21 cellular contexts compared by ENCODE assay signal in the genomic region with DNA sequence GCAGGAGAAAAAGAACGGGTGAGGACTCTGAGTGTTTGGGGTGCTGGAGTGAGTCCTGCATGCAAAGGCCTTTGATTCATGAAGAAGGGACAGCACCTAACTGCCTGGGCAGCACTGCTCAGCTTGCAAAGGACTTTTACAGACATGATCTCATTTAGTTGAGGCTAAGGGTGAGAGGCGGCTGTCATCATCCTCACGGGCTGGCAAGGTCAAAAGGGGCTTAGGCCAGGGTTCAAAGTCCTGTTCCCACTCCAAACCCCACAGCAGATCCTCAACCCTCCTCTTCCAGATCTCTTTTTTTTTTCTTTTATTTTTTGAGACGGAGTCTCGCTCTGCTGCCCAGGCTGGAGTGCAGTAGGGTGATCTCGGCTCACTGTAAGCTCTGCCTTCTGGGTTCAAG. TPM values are rescaled to one million over a fixed set of nuclear protein-coding genes. Genes with fewer than 3 reads are reported as not detected.
DNase-seq lines count a peak whose midpoint lies in the region; ATAC-seq and TF ChIP-seq lines count a peak whose summit lies in the region.
"Had no signal": no experiment of that assay in that cellular context is flagged by ENCODE, and none has a peak within 500 bp of the region (broad histone marks: within the 10 kb centered on the region; RNA-seq: fewer than 3 reads in every experiment).

No MANE protein-coding gene starts in this region.

- no peak overlapping the region for H2BK12ac ChIP-seq in mesenchymal stem cell (ENCODE audit: low read length in 2 of 2)

- peaks cover 0 to 28% (median 4%) of the 10 kb centered on the region in 3 donors for H3K36me3 Mint-ChIP-seq in CD8-positive, alpha-beta memory T cell
- H3K36me3 Mint-ChIP-seq in activated B cell treated with CpG ODN at 0.5 μM for 24 hours (ENCODE audit: low read depth), result peaks cover 43% of the 10 kb centered on the region

- H3K4me1 Mint-ChIP-seq in CD8-positive, alpha-beta memory T cell, result peaks cover 67 to 89% (median 73%) of the 10 kb centered on the region in 3 donors
- peaks cover 88% of the 10 kb centered on the region for H3K4me1 Mint-ChIP-seq in activated B cell treated with CpG ODN at 0.5 μM for 24 hours

- no peak overlapping the region for H2BK5ac ChIP-seq in mesenchymal stem cell (ENCODE audit: low read depth, low read length, poor library complexity, severe bottlenecking)

- H2AK5ac ChIP-seq in mesenchymal stem cell (ENCODE audit: low read length, severe bottlenecking), result peak overlapping the region; percentile 38

- H3K27me3 ChIP-seq in BLaER1, result no peaks in the 10 kb centered on the region
- no peaks in the 10 kb centered on the region for H3K27me3 ChIP-seq in CD8-positive, alpha-beta memory T cell (ENCODE audit: insufficient read depth, low read length, poor library complexity, severe bottlenecking)
- peaks cover 0 to 25% of the 10 kb centered on the region in 2 experiments for H3K27me3 ChIP-seq in mesenchymal stem cell (ENCODE audit: control insufficient read depth in 1 of 2, insufficient read depth in 1 of 2, low read length in 2 of 2)
- no peaks in the 10 kb centered on the region for H3K27me3 ChIP-seq in upper lobe of left lung
- H3K27me3 ChIP-seq: ascending aorta, tibial nerve had no signal

- no peak overlapping the region for H2BK15ac ChIP-seq in mesenchymal stem cell (ENCODE audit: low read depth, poor library complexity, severe bottlenecking)

- H3K14ac ChIP-seq in mesenchymal stem cell (ENCODE audit: low read length in 2 of 2), result peak overlapping the region in 1 of 2 experiments; percentile 10

- CTCF ChIA-PET in CD8-positive, alpha-beta memory T cell (lab: Charles Lee), result interaction anchor here (1.5 kb wide), 1 partner anchor 27 kb away, joined by 4 read pairs; no protein-coding TSS in a partner anchor
- CTCF ChIA-PET in activated B cell treated with CpG ODN at 0.5 μM for 24 hours (lab: Charles Lee), result interaction anchor here (0.6 to 3.0 kb wide), 5 partner anchors 14 to 1325 kb away, joined by 3 to 7 read pairs (median 4); a partner anchor contains a TSS

- no peak for TF ChIP-seq CTCF in activated B cell treated with CpG ODN at 0.5 μM for 24 hours (IDR thresholded peaks at IDR 0.05)
- TF ChIP-seq CTCF in upper lobe of left lung (IDR thresholded peaks at IDR 0.05), result no peak

- H2AFZ ChIP-seq in mesenchymal stem cell (ENCODE audit: low read depth, low read length), result no peak overlapping the region

- H3K4me3 ChIP-seq in BLaER1, result no peak overlapping the region
- no peak overlapping the region for H3K4me3 ChIP-seq in CD8-positive, alpha-beta memory T cell (ENCODE audit: low read length)
- H3K4me3 ChIP-seq in mesenchymal stem cell (ENCODE audit: insufficient read depth in 1 of 2, low read depth in 1 of 2, low read length in 2 of 2), result no peak overlapping the region
- H3K4me3 ChIP-seq in upper lobe of left lung, result no peak overlapping the region
- H3K4me3 ChIP-seq: ascending aorta, tibial nerve had no signal

- no peak for ATAC-seq in activated B cell treated with CpG ODN at 0.5 μM for 24 hours (ENCODE audit: low read depth)
- no peak for ATAC-seq in upper lobe of left lung (ENCODE audit: low FRiP score in 2 of 2)
- ATAC-seq: SK-N-SH treated with all-trans-retinoic acid at 6 μM for 48 hours; stimulated activated naive CD8-positive, alpha-beta T cell treated with anti-CD3 and anti-CD28 coated beads, Interleukin-15, Interleukin-2, amounts not matched to agents 100 U/mL and 50 U/mL, for 24 hours had no signal

- peak overlapping the region; percentile 100 for H3K4me2 ChIP-seq in BLaER1
- no peak overlapping the region for H3K4me2 ChIP-seq in mesenchymal stem cell (ENCODE audit: low read length, poor library complexity, severe bottlenecking)

- peaks cover 94% of the 10 kb centered on the region for H3K4me1 ChIP-seq in BLaER1
- H3K4me1 ChIP-seq in CD8-positive, alpha-beta memory T cell (ENCODE audit: insufficient read depth, low read length), result peaks cover 68% of the 10 kb centered on the region
- peaks cover 81% of the 10 kb centered on the region for H3K4me1 ChIP-seq in mesenchymal stem cell (ENCODE audit: control insufficient read depth, insufficient read depth, low read depth, low read length)
- H3K4me1 ChIP-seq in upper lobe of left lung, result peaks cover 70 to 89% (median 81%) of the 10 kb centered on the region in 4 donors

- H3K27me3 Mint-ChIP-seq in CD8-positive, alpha-beta memory T cell, result no peaks in the 10 kb centered on the region
- no peaks in the 10 kb centered on the region for H3K27me3 Mint-ChIP-seq in activated B cell treated with CpG ODN at 0.5 μM for 24 hours

- H3K23ac ChIP-seq in mesenchymal stem cell (ENCODE audit: low read length in 2 of 2), result no peak overlapping the region

- peak overlapping the region in 5 of 7 donors; percentile 12 to 80 (median 41) for H3K4me3 Mint-ChIP-seq in CD8-positive, alpha-beta memory T cell
- H3K4me3 Mint-ChIP-seq in activated B cell treated with CpG ODN at 0.5 μM for 24 hours, result peak overlapping the region; percentile 99
- H3K4me3 Mint-ChIP-seq: neural crest cell had no signal

- no peaks in the 10 kb centered on the region for H3K9me3 ChIP-seq in BLaER1
- H3K9me3 ChIP-seq in CD8-positive, alpha-beta memory T cell (ENCODE audit: low read length), result no peaks in the 10 kb centered on the region
- H3K9me3 ChIP-seq in mesenchymal stem cell (ENCODE audit: control insufficient read depth, low read length), result no peaks in the 10 kb centered on the region
- H3K9me3 ChIP-seq in upper lobe of left lung, result no peaks in the 10 kb centered on the region
- H3K9me3 ChIP-seq: ascending aorta, tibial nerve had no signal

- H3K36me3 ChIP-seq in BLaER1 (peaks cover 10% of the 10 kb centered on the region), mesenchymal stem cell (ENCODE audit: control insufficient read depth in 1 of 2, insufficient read depth in 2 of 2, low read depth in 1 of 2, low read length in 2 of 2) (peaks cover 0 to 28% of the 10 kb centered on the region in 2 experiments), upper lobe of left lung (no peaks in the 10 kb centered on the region)
- no peaks in the 10 kb centered on the region for H3K36me3 ChIP-seq in CD8-positive, alpha-beta memory T cell (ENCODE audit: insufficient read depth, low read length)
- H3K36me3 ChIP-seq: ascending aorta, tibial nerve had no signal

- no peak overlapping the region for H3K4ac ChIP-seq in mesenchymal stem cell (ENCODE audit: low read depth in 1 of 2, low read length in 2 of 2)

- H4K8ac ChIP-seq in mesenchymal stem cell (ENCODE audit: low read length), result no peak overlapping the region

- H3K27ac ChIP-seq in BLaER1 (no peak overlapping the region), mesenchymal stem cell (ENCODE audit: low read length, poor library complexity, severe bottlenecking) (no peak overlapping the region), upper lobe of left lung (peak overlapping the region in 2 of 4 donors; percentile 35 to 91)
- no peak overlapping the region for H3K27ac ChIP-seq in CD8-positive, alpha-beta memory T cell (ENCODE audit: low read depth, low read length)

- peak overlapping the region; percentile 31 for H4K91ac ChIP-seq in mesenchymal stem cell (ENCODE audit: low read length)

- no peak overlapping the region for H2BK120ac ChIP-seq in mesenchymal stem cell (ENCODE audit: low read depth, low read length)

- WGBS in mesenchymal stem cell, result 96% methylated on average over 6 of the region's 6 CpGs
- WGBS in upper lobe of left lung, 2 donors, result 89 to 92% methylated on average over 6 of the region's 6 CpGs

- no peak for TF ChIP-seq EP300 in upper lobe of left lung (IDR thresholded peaks at IDR 0.05)

- H3K27ac Mint-ChIP-seq in CD8-positive, alpha-beta memory T cell, result peak overlapping the region in 7 of 8 donors; percentile 29 to 96 (median 84)
- H3K27ac Mint-ChIP-seq in activated B cell treated with CpG ODN at 0.5 μM for 24 hours, result peak overlapping the region; percentile 95
- H3K27ac Mint-ChIP-seq: progenitor cell of endocrine pancreas had no signal

- H4K20me1 ChIP-seq in BLaER1, result peaks cover 57% of the 10 kb centered on the region

- POLR2A ChIA-PET in CD8-positive, alpha-beta memory T cell (lab: Charles Lee), result no interaction called here
- POLR2A ChIA-PET in activated B cell treated with CpG ODN at 0.5 μM for 24 hours (lab: Charles Lee), result interaction anchor here (1.0 to 21.4 kb wide), 4 partner anchors 14 to 88 kb away, joined by 3 to 769 read pairs (median 26); a partner anchor contains a TSS

- H3K18ac ChIP-seq in mesenchymal stem cell (ENCODE audit: low read depth in 1 of 2, low read length in 2 of 2), result no peak overlapping the region

- DNase-seq in CD8-positive, alpha-beta memory T cell, result no peak
- DNase-seq in activated B cell treated with CpG ODN at 0.5 μM for 24 hours (no peak), mesenchymal stem cell (no peak), cerebellum (ENCODE audit: low spot score) (no peak), upper lobe of left lung (no peak)
- DNase-seq in stimulated activated CD4-positive, alpha-beta T cell treated with anti-CD3 and anti-CD28 coated beads, Interleukin-2, amount 100 ng/mL, for 24 hours, result no peak
- DNase-seq: activated naive CD4-positive, alpha-beta T cell; DMS79 treated with DMSO at 0.1 percent for 48 hours; effector memory CD4-positive, alpha-beta T cell; NCI-H1105 treated with DMSO at 0.1 percent for 48 hours; NCI-H2081 treated with DMSO at 0.1 percent for 48 hours; NK-92 treated with Interleukin-12 subunit alpha and Interleukin-12 subunit beta, amount 100 ng/mL, for 24 hours; stimulated activated CD4-positive, alpha-beta T cell treated with anti-CD3 and anti-CD28 coated beads, Interleukin-1b, Interleukin-23, amount 100 ng/mL, for 48 hours; stimulated activated naive CD8-positive, alpha-beta T cell treated with anti-CD3 and anti-CD28 coated beads, Interleukin-15, Interleukin-2, amounts not matched to agents 100 U/mL and 50 U/mL, for 24 hours had no signal

- peaks cover 0 to 2% (median 0%) of the 10 kb centered on the region in 5 donors for H3K9me3 Mint-ChIP-seq in CD8-positive, alpha-beta memory T cell
- no peaks in the 10 kb centered on the region for H3K9me3 Mint-ChIP-seq in activated B cell treated with CpG ODN at 0.5 μM for 24 hours
- H3K9me3 Mint-ChIP-seq: neural crest cell had no signal

- H3K9ac ChIP-seq in BLaER1 (peak overlapping the region; percentile 45; the same call in 1 of the 2 replicates), mesenchymal stem cell (ENCODE audit: low read length) (no peak overlapping the region)

- no peak for TF ChIP-seq POLR2A in upper lobe of left lung (IDR thresholded peaks at IDR 0.05)

- intact Hi-C loops in activated B cell treated with CpG ODN at 0.5 μM for 24 hours (cut with micrococcal nuclease), result no loop called here

- H3K79me1 ChIP-seq in mesenchymal stem cell (replicated peaks; ENCODE audit: low read length, poor library complexity, severe bottlenecking), result peaks cover 13% of the 10 kb centered on the region

RNA-seq across cellular contexts. Expression of a gene that starts 4.8 kb away (rescaled TPM):
- 10 to 100 TPM; 38.2 to 42.5 TPM for total RNA-seq in CD8-positive, alpha-beta memory T cell
- polyA plus RNA-seq in CD8-positive, alpha-beta memory T cell, result 38.4 TPM
- total RNA-seq in activated B cell treated with CpG ODN at 0.5 μM for 24 hours (150 and 189 TPM in 2 replicates), cerebellum (2.4 TPM), upper lobe of left lung (100 to 1,000 TPM in 2 of 6 donors, 10 to 100 TPM in 4; 34.3 to 137 (median 47.6) TPM)
- polyA plus RNA-seq in mesenchymal stem cell (2013, experiment 1 of 2), result 19.9 TPM
- polyA plus RNA-seq in mesenchymal stem cell (2013, experiment 2 of 2), result 18.4 TPM

RNA-seq across cellular contexts. Expression of a gene that starts 29.1 kb away (rescaled TPM):
- total RNA-seq in CD8-positive, alpha-beta memory T cell, result not detected
- not detected for polyA plus RNA-seq in CD8-positive, alpha-beta memory T cell
- 0.55 TPM in 1 of 2 replicates, not detected in the other for total RNA-seq in activated B cell treated with CpG ODN at 0.5 μM for 24 hours
- polyA plus RNA-seq in mesenchymal stem cell (2013, experiment 1 of 2), result 0.03 TPM
- 0.01 TPM for polyA plus RNA-seq in mesenchymal stem cell (2013, experiment 2 of 2)
- total RNA-seq in cerebellum, result 0.27 TPM
- total RNA-seq in upper lobe of left lung, result not detected
- total RNA-seq: ascending aorta, NCI-H460, neural crest cell, progenitor cell of endocrine pancreas, tibial nerve had no signal

RNA-seq across cellular contexts. Expression of a gene that starts 41.0 kb away (rescaled TPM):
- not detected for total RNA-seq in CD8-positive, alpha-beta memory T cell
- 0.23 TPM for polyA plus RNA-seq in CD8-positive, alpha-beta memory T cell
- total RNA-seq in activated B cell treated with CpG ODN at 0.5 μM for 24 hours, result 0.44 and 0.49 TPM in 2 replicates
- polyA plus RNA-seq in mesenchymal stem cell (2013, experiment 1 of 2), result 313 TPM
- polyA plus RNA-seq in mesenchymal stem cell (2013, experiment 2 of 2), result 315 TPM
- total RNA-seq in cerebellum, result 5.6 TPM
- total RNA-seq in upper lobe of left lung, result 10 to 100 TPM in 5 of 6 donors, 1 to 10 TPM in 1; 6.4 to 33.9 (median 16.6) TPM

RNA-seq across cellular contexts. Expression of a gene that starts 43.4 kb away (rescaled TPM):
- total RNA-seq in CD8-positive, alpha-beta memory T cell, result under 1 TPM; 0.38 to 0.53 TPM
- polyA plus RNA-seq in CD8-positive, alpha-beta memory T cell, result 1.2 TPM
- total RNA-seq in activated B cell treated with CpG ODN at 0.5 μM for 24 hours (5.3 and 5.5 TPM in 2 replicates), cerebellum (5.7 TPM), upper lobe of left lung (10 to 100 TPM in 1 of 6 donors, 1 to 10 TPM in 4, not detected in 1; 3.0 to 13.9 (median 7.2) TPM)
- 13.5 TPM for polyA plus RNA-seq in mesenchymal stem cell (2013, experiment 1 of 2)
- 14.0 TPM for polyA plus RNA-seq in mesenchymal stem cell (2013, experiment 2 of 2)
- total RNA-seq: NCI-H460 had no signal

RNA-seq across cellular contexts. Expression of a gene that starts 43.5 kb away (rescaled TPM):
- total RNA-seq in CD8-positive, alpha-beta memory T cell, result 10 to 100 TPM; 33.6 to 35.0 TPM
- polyA plus RNA-seq in CD8-positive, alpha-beta memory T cell, result 14.9 TPM
- total RNA-seq in activated B cell treated with CpG ODN at 0.5 μM for 24 hours (39.0 and 40.3 TPM in 2 replicates), cerebellum (39.6 TPM), upper lobe of left lung (10 to 100 TPM; 20.5 to 55.5 (median 27.7) TPM)
- polyA plus RNA-seq in mesenchymal stem cell (2013, experiment 1 of 2), result 7.8 TPM
- polyA plus RNA-seq in mesenchymal stem cell (2013, experiment 2 of 2), result 6.8 TPM

Comparison
In these comparisons a context has a peak if more than half of its experiments do, and no peak if none do; other contexts are left out.
1. RNA of a gene that starts 4.8 kb away (total RNA-seq): 150 to 189 TPM in activated B cell treated with CpG ODN at 0.5 μM for 24 hours, 34.3 to 137 TPM in upper lobe of left lung and 38.2 to 42.5 TPM in CD8-positive, alpha-beta memory T cell; 2.4 TPM in cerebellum (single experiment); every median in the first group is over 10 times any median in the second.